In the genomic region with DNA sequence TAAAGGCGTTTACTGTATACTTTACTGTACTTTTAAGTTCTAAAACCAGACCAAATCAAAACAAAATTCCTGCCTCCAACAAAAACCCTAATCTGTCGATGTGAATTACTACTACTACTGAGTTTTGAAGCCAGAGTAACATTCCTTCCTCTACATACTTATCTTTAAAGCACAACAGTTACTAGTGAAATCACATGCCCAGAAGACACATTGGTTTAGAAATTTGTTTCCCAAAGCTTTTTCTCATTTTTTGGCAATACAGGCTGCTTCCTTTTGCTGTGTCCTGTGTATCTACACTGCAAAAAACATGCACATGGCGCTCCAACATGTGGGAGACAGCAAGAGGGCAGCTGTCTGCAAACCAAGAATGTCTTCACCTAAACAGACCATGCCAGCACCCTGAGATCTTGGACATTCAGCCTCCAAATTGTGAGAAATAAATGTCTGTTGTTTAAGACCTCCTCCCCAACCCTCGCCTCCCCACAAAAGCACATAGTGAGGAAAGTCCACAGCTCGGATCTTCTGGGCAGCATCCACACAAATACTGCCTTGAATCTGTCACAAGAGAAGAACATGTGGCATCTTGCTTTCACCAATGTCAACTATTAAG, we compare ENCODE assay signal across 17 cellular contexts.
"Had no signal": no experiment of that assay in that cellular context is flagged by ENCODE, and none has a peak within 500 bp of the region (broad histone marks: within the 10 kb centered on the region; RNA-seq: fewer than 3 reads in every experiment).

No MANE protein-coding gene starts in this region.

- H3K27me3 ChIP-seq: esophagus squamous epithelium, suprapubic skin, transverse colon had no signal

- H3K9me3 ChIP-seq: esophagus squamous epithelium, lower lobe of right lung, suprapubic skin, transverse colon had no signal

- H3K27ac ChIP-seq: esophagus squamous epithelium, lower lobe of right lung, suprapubic skin, transverse colon had no signal

- H3K4me3 Mint-ChIP-seq: activated CD8-positive, alpha-beta T cell treated with anti-CD3 and anti-CD28 coated beads for 36 hours; activated T-cell treated with anti-CD3 and anti-CD28 coated beads, Interleukin-2, amount 50 U/mL, for 24 hours; stimulated activated naive CD8-positive, alpha-beta T cell treated with anti-CD3 and anti-CD28 coated beads, Interleukin-15, Interleukin-2, amounts not matched to agents 100 ng/mL and 50 ng/mL, for 24 hours; T-helper 2 cell treated with Interferon-gamma antibody and Interleukin-4, amounts not matched to agents 5 μg/mL and 100 μg/mL, for 36 hours; WTC11 had no signal

- H3K27ac Mint-ChIP-seq: activated CD8-positive, alpha-beta T cell treated with anti-CD3 and anti-CD28 coated beads for 36 hours; activated T-cell treated with anti-CD3 and anti-CD28 coated beads, Interleukin-2, amount 50 U/mL, for 24 hours; stimulated activated naive CD8-positive, alpha-beta T cell treated with anti-CD3 and anti-CD28 coated beads, Interleukin-15, Interleukin-2, amounts not matched to agents 100 ng/mL and 50 ng/mL, for 24 hours; T-helper 2 cell treated with Interferon-gamma antibody and Interleukin-4, amounts not matched to agents 5 μg/mL and 100 μg/mL, for 36 hours had no signal

- H3K27me3 Mint-ChIP-seq: activated CD8-positive, alpha-beta T cell treated with anti-CD3 and anti-CD28 coated beads for 36 hours; activated T-cell treated with anti-CD3 and anti-CD28 coated beads, Interleukin-2, amount 50 U/mL, for 24 hours; stimulated activated naive CD8-positive, alpha-beta T cell treated with anti-CD3 and anti-CD28 coated beads, Interleukin-15, Interleukin-2, amounts not matched to agents 100 ng/mL and 50 ng/mL, for 24 hours had no signal

- H3K9me3 Mint-ChIP-seq: activated CD8-positive, alpha-beta T cell treated with anti-CD3 and anti-CD28 coated beads for 36 hours; activated T-cell treated with anti-CD3 and anti-CD28 coated beads, Interleukin-2, amount 50 U/mL, for 24 hours; stimulated activated naive CD8-positive, alpha-beta T cell treated with anti-CD3 and anti-CD28 coated beads, Interleukin-15, Interleukin-2, amounts not matched to agents 100 ng/mL and 50 ng/mL, for 24 hours; T-helper 2 cell treated with Interferon-gamma antibody and Interleukin-4, amounts not matched to agents 5 μg/mL and 100 μg/mL, for 36 hours; WTC11 had no signal

- H3K4me3 ChIP-seq: esophagus squamous epithelium, lower lobe of right lung, suprapubic skin, transverse colon had no signal

- DNase-seq: activated CD4-positive, alpha-beta T cell treated with anti-CD3 and anti-CD28 coated beads for 48 hours; activated CD8-positive, alpha-beta T cell treated with anti-CD3 and anti-CD28 coated beads for 36 hours; activated naive CD4-positive, alpha-beta T cell treated with anti-CD3 and anti-CD28 coated beads, Interleukin-2, amount 50 U/mL, for 16 hours; activated T-cell treated with anti-CD3 and anti-CD28 coated beads, Interleukin-2, amount 50 U/mL, for 24 hours; effector CD8-positive, alpha-beta T cell; esophagus squamous epithelium; foreskin melanocyte; glutamatergic neuron; hippocampal formation; lower lobe of right lung; retina; SW 1271; transverse colon had no signal

- H3K4me1 ChIP-seq: esophagus squamous epithelium, lower lobe of right lung, transverse colon had no signal
